24 cellular contexts compared by ENCODE assay signal in the genomic region with DNA sequence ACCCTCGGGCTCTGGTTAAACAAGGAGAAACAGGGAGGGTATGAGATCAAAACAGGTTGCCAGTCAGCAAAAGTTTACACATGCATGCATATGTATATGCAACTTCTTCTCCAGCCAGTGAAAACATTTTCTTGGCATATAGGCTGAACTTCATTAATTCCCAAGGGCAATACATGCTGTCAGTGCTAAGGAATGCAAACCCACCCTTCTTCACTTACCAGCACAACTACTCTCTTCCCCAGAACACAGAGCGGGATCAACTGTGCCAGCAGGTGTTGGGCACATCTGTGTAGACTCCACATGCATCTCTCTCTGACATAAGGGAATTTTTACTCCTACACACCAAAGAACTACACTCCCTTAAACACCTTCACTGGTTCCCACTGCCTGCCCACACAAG.
"Had no signal": no experiment of that assay in that cellular context is flagged by ENCODE, and none has a peak within 500 bp of the region (broad histone marks: within the 10 kb centered on the region; RNA-seq: fewer than 3 reads in every experiment).

No MANE protein-coding gene starts in this region.

- H3K36me3 ChIP-seq: cardiac muscle cell had no signal

- H3K27ac ChIP-seq: cardiac muscle cell, SK-N-MC had no signal

- DNase-seq: activated B cell treated with CpG ODN at 0.5 μM for 24 hours; activated CD4-positive, alpha-beta T cell treated with anti-CD3 and anti-CD28 coated beads for 1 hour; activated CD4-positive, alpha-beta T cell treated with anti-CD3 and anti-CD28 coated beads, Interleukin-2, amount 10 ng/mL, durations not matched to agents 24 days and 14 days; activated CD4-positive, alpha-beta T cell treated with anti-CD3 and anti-CD28 coated beads, Interleukin-2, amount 50 U/mL, for 48 hours; activated CD8-positive, alpha-beta memory T cell treated with anti-CD3 and anti-CD28 coated beads for 24 hours; activated effector memory CD4-positive, alpha-beta T cell treated with anti-CD3 and anti-CD28 coated beads, Interleukin-2, amount 50 U/mL, for 16 hours; activated naive CD4-positive, alpha-beta T cell treated with Interleukin-2 at 50 U/mL for 16 hours; activated naive CD8-positive, alpha-beta T cell treated with anti-CD3 and anti-CD28 coated beads, Interleukin-2, amount 50 U/mL, for 24 hours; activated T-cell treated with anti-CD3 and anti-CD28 coated beads, Interleukin-2, amount 50 U/mL, for 4 hours; amniotic stem cell; MM.1S; NCI-H146; NCI-H187 treated with DMSO at 0.1 percent for 48 hours; NCI-H2081 treated with DMSO at 0.1 percent for 48 hours; NCI-H345; NCI-H510A; NCI-H526 treated with DMSO at 0.1 percent for 48 hours; NCI-H82; SIG-M5; T-cell; T-helper 2 cell; T1000 had no signal

- H3K27me3 ChIP-seq: cardiac muscle cell had no signal

- H3K4me3 ChIP-seq: cardiac muscle cell, SK-N-MC had no signal
